In genomic region chr14:32127731-32128654, GRCh38 we compare ENCODE assay signal across 2 cellular contexts.
A peak's percentile ranks its signal among the peaks of the same experiment; 100 is the strongest.
TF ChIP-seq lines count a peak whose summit lies in the region.
"Not testable (repeated sequence)": the region's sequence is repeated elsewhere in the genome, so short reads cannot be mapped to it uniquely, and the experiment has no call there.

No MANE protein-coding gene starts in this region.

TF ChIP-seq in A549, 52 proteins besides CTCF, POLR2A, EP300 and RAD21:
- TF ChIP-seq EHF (CRISPR knock-in tag; IDR thresholded peaks at IDR 0.05) = peak; percentile 20; the same call in 1 of the 2 replicates
- peak in 1 of 2 experiments; percentile 53; a peak in 1 of 5 replicates for TF ChIP-seq JUN (IDR thresholded peaks at IDR 0.05)
- peak; percentile 66 for TF ChIP-seq MAFK (IDR thresholded peaks at IDR 0.05; ENCODE audit: partially characterized antibody)
- TF ChIP-seq GATA3 (IDR thresholded peaks at IDR 0.05; ENCODE audit: borderline replicate concordance) = peak; percentile 69
- TF ChIP-seq, protein P1, sequence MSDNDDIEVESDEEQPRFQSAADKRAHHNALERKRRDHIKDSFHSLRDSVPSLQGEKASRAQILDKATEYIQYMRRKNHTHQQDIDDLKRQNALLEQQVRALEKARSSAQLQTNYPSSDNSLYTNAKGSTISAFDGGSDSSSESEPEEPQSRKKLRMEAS (IDR thresholded peaks at IDR 0.05) = peak; percentile 81
- not testable (repeated sequence) for TF ChIP-seq FOSL2 (IDR thresholded peaks at IDR 0.05)
- TF ChIP-seq FOSL2 (CRISPR knock-in tag; IDR thresholded peaks at IDR 0.05) = peak; percentile 32

TF ChIP-seq in HepG2, 621 proteins besides CTCF, POLR2A, EP300 and RAD21:
- peak; percentile 29; the same call in 1 of the 2 replicates for TF ChIP-seq GABPB1 (CRISPR knock-in tag; IDR thresholded peaks at IDR 0.05)
- TF ChIP-seq ZFP90 (CRISPR knock-in tag; IDR thresholded peaks at IDR 0.05; ENCODE audit: borderline replicate concordance) = 0 out of 2 replicates have a peak, but pooled peaks have one; percentile 45
- peak; percentile 78 for TF ChIP-seq AGO2 (optimal IDR thresholded peaks at IDR 0.05; ENCODE audit: low read depth, low read length)
- 0 out of 2 replicates have a peak, but pooled peaks have one; percentile 53 for TF ChIP-seq PITX1 (CRISPR knock-in tag; IDR thresholded peaks at IDR 0.05)
- peak; percentile 78; the same call in 1 of the 2 replicates for TF ChIP-seq ZNF280D (CRISPR knock-in tag; IDR thresholded peaks at IDR 0.05)
- TF ChIP-seq ZGPAT (CRISPR knock-in tag; IDR thresholded peaks at IDR 0.05) = 0 out of 2 replicates have a peak, but pooled peaks have one; percentile 14
- peak; percentile 13; the same call in 1 of the 2 replicates for TF ChIP-seq ZMYM4 (CRISPR knock-in tag; IDR thresholded peaks at IDR 0.05)
- peak; percentile 15; the same call in 1 of the 2 replicates for TF ChIP-seq ZNF274 (CRISPR knock-in tag; IDR thresholded peaks at IDR 0.05)
- peak; percentile 63; the same call in 1 of the 2 replicates for TF ChIP-seq ZNF768 (CRISPR knock-in tag; IDR thresholded peaks at IDR 0.05)
- TF ChIP-seq PCBP1 (IDR thresholded peaks at IDR 0.05; ENCODE audit: borderline replicate concordance, low read depth, low read length) = 0 out of 2 replicates have a peak, but pooled peaks have one; percentile 14
